In the genomic region with DNA sequence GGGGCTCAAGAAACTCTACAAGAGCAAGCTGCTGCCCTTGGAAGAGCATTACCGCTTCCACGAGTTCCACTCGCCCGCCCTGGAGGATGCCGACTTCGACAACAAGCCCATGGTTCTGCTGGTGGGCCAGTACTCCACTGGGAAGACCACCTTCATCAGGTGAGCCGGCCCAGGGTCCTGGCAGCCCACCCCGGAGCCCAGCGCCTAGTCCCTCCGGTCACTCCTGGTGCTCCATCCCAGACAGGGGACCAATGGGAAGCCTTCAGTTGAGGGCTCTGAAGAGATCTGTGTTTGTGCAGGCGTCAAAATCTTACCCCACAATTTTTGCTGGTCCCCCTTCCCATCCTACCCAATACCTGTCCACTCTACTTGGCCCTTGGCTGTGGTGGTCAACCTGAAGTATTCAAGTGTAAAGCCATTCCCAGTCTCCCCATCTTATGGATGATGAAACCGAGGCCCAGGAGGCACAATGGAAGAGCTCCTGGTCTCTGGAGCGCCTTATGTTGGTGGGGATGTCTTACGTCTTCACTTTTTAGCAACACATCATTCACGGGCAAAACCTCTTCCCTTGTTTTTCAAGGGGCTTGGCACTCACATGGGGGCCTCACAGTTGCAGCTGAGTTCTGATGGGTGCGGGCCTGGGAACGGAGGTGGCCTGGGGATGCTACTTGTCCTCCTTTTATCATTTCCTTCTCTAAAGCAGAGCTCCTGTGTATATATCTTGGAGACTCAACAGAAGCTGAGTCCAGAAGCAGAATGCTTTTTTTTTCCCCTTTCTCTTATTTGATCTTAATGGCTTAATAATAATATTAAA, we compare ENCODE assay signal across 7 cellular contexts. TPM values are rescaled to one million over a fixed set of nuclear protein-coding genes. Genes with fewer than 3 reads are reported as not detected.
A peak's percentile ranks its signal among the peaks of the same experiment; 100 is the strongest.
DNase-seq lines count a peak whose midpoint lies in the region; ATAC-seq, FAIRE-seq and TF ChIP-seq lines count a peak whose summit lies in the region.

No MANE protein-coding gene starts in this region.

- POLR2A ChIA-PET in GM10248 (lab: Yijun Ruan, JAX), result no interaction called here

- dilution Hi-C loops in keratinocyte (cut with MboI; ENCODE audit: extremely low pct_ligation_motif_present, low sequenced_read_pairs), result no loop called here

- peaks cover 8% of the 10 kb centered on the region for H3K4me1 ChIP-seq in KMS-11 (ENCODE audit: low read depth, poor library complexity, severe bottlenecking)
- peaks cover 6% of the 10 kb centered on the region for H3K4me1 ChIP-seq in adipocyte (ENCODE audit: control insufficient read depth, insufficient read depth, low read length)
- peaks cover 18% of the 10 kb centered on the region for H3K4me1 ChIP-seq in keratinocyte (ENCODE audit: control insufficient read depth, extremely low read depth, insufficient read depth, low read length)
- H3K4me1 ChIP-seq in subcutaneous abdominal adipose tissue (ENCODE audit: control insufficient read depth in 5 of 5, insufficient read depth in 5 of 5, low read length in 5 of 5), result peaks cover 3 to 27% (median 19%) of the 10 kb centered on the region in 5 donors

- no peak overlapping the region; the same call in 1 of the 2 replicates for H3K4me2 ChIP-seq in KMS-11
- peak overlapping the region; percentile 79 for H3K4me2 ChIP-seq in keratinocyte (ENCODE audit: control insufficient read depth, extremely low read depth, insufficient read depth, low read depth, low read length)

- H2AFZ ChIP-seq in KMS-11 (ENCODE audit: low read depth) (peak overlapping the region; percentile 81; the same call in 1 of the 2 replicates), keratinocyte (ENCODE audit: control insufficient read depth, low read length) (no peak overlapping the region)

- DNase-seq in adipocyte (ENCODE audit: low read depth), result peak; percentile 4
- no peak for DNase-seq in keratinocyte (ENCODE audit: low read depth, low spot score)
- DNase-seq in GM10248 (ENCODE audit: extremely low spot score), result no peak
- DNase-seq in HT-29 (ENCODE audit: low spot score), result no peak

- H3K9ac ChIP-seq in KMS-11 (no peak overlapping the region), adipocyte (ENCODE audit: low read length) (peak overlapping the region; percentile 75), keratinocyte (ENCODE audit: control insufficient read depth, extremely low read depth, insufficient read depth, low read length) (no peak overlapping the region), subcutaneous abdominal adipose tissue (ENCODE audit: low read length in 5 of 5) (no peak overlapping the region)

- H3K4me3 ChIP-seq in KMS-11 (IDR thresholded peaks at IDR 0.05; ENCODE audit: insufficient read depth, low read depth, low read length) (no peak overlapping the region), adipocyte (ENCODE audit: low read length) (peak overlapping the region; percentile 84), keratinocyte (ENCODE audit: control insufficient read depth in 2 of 3, extremely low read depth in 1 of 3, insufficient read depth in 2 of 3, low read depth in 1 of 3, low read length in 3 of 3) (peak overlapping the region; percentile 49 to 64 (median 62)), subcutaneous abdominal adipose tissue (ENCODE audit: low read depth in 1 of 5, low read length in 5 of 5) (peak overlapping the region in 3 of 5 donors; percentile 55 to 78 (median 72))

- TF ChIP-seq CTCF in KMS-11 (conservative IDR thresholded peaks at IDR 0.05; ENCODE audit: low read depth, low read length) (no peak), keratinocyte (optimal IDR thresholded peaks at IDR 0.05 in 1 of 3, IDR thresholded peaks at IDR 0.05 in 1 of 3, conservative IDR thresholded peaks at IDR 0.05 in 1 of 3; ENCODE audit: extremely low read depth in 1 of 3, insufficient read depth in 2 of 3, low read length in 3 of 3) (no peak), GM10248 (IDR thresholded peaks at IDR 0.05; ENCODE audit: control extremely low read depth, extremely low read depth, low read depth, missing control alignments) (no peak)

- CTCF ChIA-PET in GM10248 (lab: Yijun Ruan, JAX), result interaction anchor here (0.8 to 1.6 kb wide), 3 partner anchors 15 to 523 kb away, joined by 3 to 8 read pairs (median 3); no protein-coding TSS in a partner anchor

- H3K27ac ChIP-seq in KMS-11, result no peak overlapping the region
- H3K27ac ChIP-seq in keratinocyte (ENCODE audit: control insufficient read depth, insufficient read depth, low read length), result no peak overlapping the region
- H3K27ac ChIP-seq in subcutaneous abdominal adipose tissue (ENCODE audit: low read depth, low read length), result no peak overlapping the region

- no peak for ATAC-seq in GM18867 (IDR thresholded peaks at IDR 0.05; ENCODE audit: unreplicated experiment)

- H3K27me3 ChIP-seq in KMS-11 (ENCODE audit: insufficient read depth, low read depth) (no peaks in the 10 kb centered on the region), adipocyte (replicated peaks; ENCODE audit: control insufficient read depth, insufficient read depth, low read length) (peaks cover 3% of the 10 kb centered on the region), keratinocyte (ENCODE audit: control insufficient read depth, extremely low read depth, insufficient read depth, low read length) (no peaks in the 10 kb centered on the region), subcutaneous abdominal adipose tissue (ENCODE audit: control insufficient read depth in 5 of 5, insufficient read depth in 4 of 5, low read length in 5 of 5) (peaks cover 0 to 2% (median 0%) of the 10 kb centered on the region in 5 donors)

- no peak for FAIRE-seq in keratinocyte (lab: Jason Lieb, UNC)

- H4K20me1 ChIP-seq in KMS-11 (ENCODE audit: insufficient read depth) (no peaks in the 10 kb centered on the region), keratinocyte (ENCODE audit: control insufficient read depth, extremely low read depth, insufficient read depth, low read length) (no peaks in the 10 kb centered on the region)

- H3K36me3 ChIP-seq in KMS-11 (ENCODE audit: insufficient read depth), result no peaks in the 10 kb centered on the region
- no peaks in the 10 kb centered on the region for H3K36me3 ChIP-seq in adipocyte (ENCODE audit: control insufficient read depth, insufficient read depth, low read length, severe bottlenecking)
- no peaks in the 10 kb centered on the region for H3K36me3 ChIP-seq in keratinocyte (ENCODE audit: control insufficient read depth in 2 of 2, extremely low read depth in 1 of 2, insufficient read depth in 2 of 2, low read length in 2 of 2)
- H3K36me3 ChIP-seq in subcutaneous abdominal adipose tissue (ENCODE audit: control insufficient read depth in 5 of 5, insufficient read depth in 5 of 5, low read length in 5 of 5), result no peaks in the 10 kb centered on the region

- H3K9me1 ChIP-seq in keratinocyte (ENCODE audit: control insufficient read depth, extremely low read depth, insufficient read depth, low read length), result no peaks in the 10 kb centered on the region

- H3K9me3 ChIP-seq in adipocyte (ENCODE audit: control insufficient read depth, low read length) (no peaks in the 10 kb centered on the region), keratinocyte (ENCODE audit: control insufficient read depth, low read depth, low read length) (no peaks in the 10 kb centered on the region), subcutaneous abdominal adipose tissue (ENCODE audit: control insufficient read depth in 5 of 5, low read length in 5 of 5) (no peaks in the 10 kb centered on the region)

- H3K79me2 ChIP-seq in KMS-11 (ENCODE audit: insufficient read depth, low read depth) (no peaks in the 10 kb centered on the region), keratinocyte (ENCODE audit: control insufficient read depth, insufficient read depth, low read length) (no peaks in the 10 kb centered on the region)

RNA-seq across cellular contexts. Expression of a gene that starts 0.9 kb away (rescaled TPM):
- polyA plus RNA-seq in keratinocyte, result 5.1 to 8.2 TPM (median 6.5 TPM) in 3 replicates
- polyA plus RNA-seq in keratinocyte (2011; ENCODE audit: low read depth), result 0.67 TPM
- polyA plus RNA-seq in keratinocyte (2011; cell fraction: cytosol; rRNA removed), result 6.3 and 7.0 TPM in 2 replicates
- 6.6 and 7.7 TPM in 2 replicates for polyA plus RNA-seq in keratinocyte (2011; cell fraction: nucleus; rRNA removed)
- 2.2 and 5.9 TPM in 2 replicates for polyA plus RNA-seq in keratinocyte (2012; ENCODE audit: low replicate concordance)
- polyA minus RNA-seq in keratinocyte, result 8.5 to 13.0 TPM (median 9.4 TPM) in 3 replicates
- 6.7 TPM for polyA minus RNA-seq in keratinocyte (2011; cell fraction: cytosol; rRNA and poly(A)+ RNA removed)
- polyA minus RNA-seq in keratinocyte (2011; cell fraction: nucleus; rRNA and poly(A)+ RNA removed), result 5.1 and 6.8 TPM in 2 replicates
- not detected in 2 replicates for total RNA-seq in HT-29 (2014; rRNA removed; shearing (Covaris generic))

RNA-seq across cellular contexts. Expression of a gene that starts 17.6 kb away (rescaled TPM):
- 0.57 to 2.2 TPM (median 1.1 TPM) in 3 replicates for polyA plus RNA-seq in keratinocyte
- polyA plus RNA-seq in keratinocyte (2011; ENCODE audit: low read depth), result 1.8 TPM
- 1.3 and 1.7 TPM in 2 replicates for polyA plus RNA-seq in keratinocyte (2011; cell fraction: cytosol; rRNA removed)
- 3.6 and 4.2 TPM in 2 replicates for polyA plus RNA-seq in keratinocyte (2011; cell fraction: nucleus; rRNA removed)
- polyA plus RNA-seq in keratinocyte (2012; ENCODE audit: low replicate concordance), result 0.54 and 2.6 TPM in 2 replicates
- polyA minus RNA-seq in keratinocyte, result 0.13 to 1.8 TPM (median 1.5 TPM) in 3 replicates
- 0.58 TPM for polyA minus RNA-seq in keratinocyte (2011; cell fraction: cytosol; rRNA and poly(A)+ RNA removed)
- polyA minus RNA-seq in keratinocyte (2011; cell fraction: nucleus; rRNA and poly(A)+ RNA removed), result 2.1 and 2.9 TPM in 2 replicates
- not detected in 2 replicates for total RNA-seq in HT-29 (2014; rRNA removed; shearing (Covaris generic))
